In the genomic region with DNA sequence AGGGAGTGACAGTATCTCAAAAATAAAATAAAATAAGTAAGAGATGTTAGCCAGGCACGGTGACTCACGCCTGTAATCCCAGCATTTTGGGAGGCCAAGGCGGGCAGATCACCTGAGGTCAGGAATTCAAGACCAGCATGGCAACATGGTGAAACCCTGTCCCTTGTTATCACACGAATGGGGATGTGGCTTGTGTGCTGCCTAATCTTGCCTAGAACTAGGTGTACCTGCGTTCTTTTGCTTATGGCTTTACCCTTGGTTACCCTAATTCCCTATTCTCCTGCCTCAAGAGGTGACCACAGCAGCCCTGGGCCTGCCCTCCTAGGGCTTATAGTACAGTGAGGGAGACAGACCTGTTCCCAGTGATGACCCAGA, we compare ENCODE assay signal across 1 cellular context.
TF ChIP-seq lines count a peak whose summit lies in the region.

No MANE protein-coding gene starts in this region.

TF ChIP-seq in HCT116, 20 proteins besides CTCF, POLR2A, EP300 and RAD21:
- no peak for TF ChIP-seq JUND (IDR thresholded peaks at IDR 0.05)
- TF ChIP-seq, protein P1, sequence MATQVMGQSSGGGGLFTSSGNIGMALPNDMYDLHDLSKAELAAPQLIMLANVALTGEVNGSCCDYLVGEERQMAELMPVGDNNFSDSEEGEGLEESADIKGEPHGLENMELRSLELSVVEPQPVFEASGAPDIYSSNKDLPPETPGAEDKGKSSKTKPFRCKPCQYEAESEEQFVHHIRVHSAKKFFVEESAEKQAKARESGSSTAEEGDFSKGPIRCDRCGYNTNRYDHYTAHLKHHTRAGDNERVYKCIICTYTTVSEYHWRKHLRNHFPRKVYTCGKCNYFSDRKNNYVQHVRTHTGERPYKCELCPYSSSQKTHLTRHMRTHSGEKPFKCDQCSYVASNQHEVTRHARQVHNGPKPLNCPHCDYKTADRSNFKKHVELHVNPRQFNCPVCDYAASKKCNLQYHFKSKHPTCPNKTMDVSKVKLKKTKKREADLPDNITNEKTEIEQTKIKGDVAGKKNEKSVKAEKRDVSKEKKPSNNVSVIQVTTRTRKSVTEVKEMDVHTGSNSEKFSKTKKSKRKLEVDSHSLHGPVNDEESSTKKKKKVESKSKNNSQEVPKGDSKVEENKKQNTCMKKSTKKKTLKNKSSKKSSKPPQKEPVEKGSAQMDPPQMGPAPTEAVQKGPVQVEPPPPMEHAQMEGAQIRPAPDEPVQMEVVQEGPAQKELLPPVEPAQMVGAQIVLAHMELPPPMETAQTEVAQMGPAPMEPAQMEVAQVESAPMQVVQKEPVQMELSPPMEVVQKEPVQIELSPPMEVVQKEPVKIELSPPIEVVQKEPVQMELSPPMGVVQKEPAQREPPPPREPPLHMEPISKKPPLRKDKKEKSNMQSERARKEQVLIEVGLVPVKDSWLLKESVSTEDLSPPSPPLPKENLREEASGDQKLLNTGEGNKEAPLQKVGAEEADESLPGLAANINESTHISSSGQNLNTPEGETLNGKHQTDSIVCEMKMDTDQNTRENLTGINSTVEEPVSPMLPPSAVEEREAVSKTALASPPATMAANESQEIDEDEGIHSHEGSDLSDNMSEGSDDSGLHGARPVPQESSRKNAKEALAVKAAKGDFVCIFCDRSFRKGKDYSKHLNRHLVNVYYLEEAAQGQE (IDR thresholded peaks at IDR 0.05; ENCODE audit: low read depth), result no peak
- no peak for TF ChIP-seq CBX3 (IDR thresholded peaks at IDR 0.05; ENCODE audit: low read depth)
- TF ChIP-seq FOSL1 (IDR thresholded peaks at IDR 0.05; ENCODE audit: low read depth), result no peak
- TF ChIP-seq ZNF274 (IDR thresholded peaks at IDR 0.05; ENCODE audit: low read depth, low read length), result no peak
- no peak for TF ChIP-seq EZH2phosphoT487 (IDR thresholded peaks at IDR 0.05; ENCODE audit: borderline replicate concordance)
- TF ChIP-seq EZH2 (IDR thresholded peaks at IDR 0.05), result no peak
- TF ChIP-seq POLR2AphosphoS5 (IDR thresholded peaks at IDR 0.05; ENCODE audit: low read depth, low read length), result no peak
- TF ChIP-seq, protein P2, sequence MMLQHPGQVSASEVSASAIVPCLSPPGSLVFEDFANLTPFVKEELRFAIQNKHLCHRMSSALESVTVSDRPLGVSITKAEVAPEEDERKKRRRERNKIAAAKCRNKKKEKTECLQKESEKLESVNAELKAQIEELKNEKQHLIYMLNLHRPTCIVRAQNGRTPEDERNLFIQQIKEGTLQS (IDR thresholded peaks at IDR 0.05), result no peak
- TF ChIP-seq, protein P3, sequence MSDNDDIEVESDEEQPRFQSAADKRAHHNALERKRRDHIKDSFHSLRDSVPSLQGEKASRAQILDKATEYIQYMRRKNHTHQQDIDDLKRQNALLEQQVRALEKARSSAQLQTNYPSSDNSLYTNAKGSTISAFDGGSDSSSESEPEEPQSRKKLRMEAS (IDR thresholded peaks at IDR 0.05), result no peak
- no peak for TF ChIP-seq EGR1 (IDR thresholded peaks at IDR 0.05; ENCODE audit: low read depth)
- no peak for TF ChIP-seq YY1 (IDR thresholded peaks at IDR 0.05; ENCODE audit: extremely low read depth, insufficient replicate concordance, low read depth, low read length)
- TF ChIP-seq TCF7L2 (IDR thresholded peaks at IDR 0.05; ENCODE audit: borderline replicate concordance, extremely low read depth, insufficient read depth, insufficient read length), result no peak
